In genomic region chr2:222708274-222708710, GRCh38 we compare ENCODE assay signal across 8 cellular contexts. TPM values are rescaled to one million over a fixed set of nuclear protein-coding genes. Genes with fewer than 3 reads are reported as not detected.
DNase-seq lines count a peak whose midpoint lies in the region; ATAC-seq, FAIRE-seq and TF ChIP-seq lines count a peak whose summit lies in the region.

No MANE protein-coding gene starts in this region.

- H3K4me1 ChIP-seq in thyroid gland = peaks cover 0 to 4% of the 10 kb centered on the region in 2 donors

- H3K36me3 ChIP-seq in thyroid gland = no peaks in the 10 kb centered on the region

- TF ChIP-seq CTCF in fibroblast of villous mesenchyme (IDR thresholded peaks at IDR 0.05; ENCODE audit: insufficient read depth, low read depth, low read length) (peak; percentile 92), omental fat pad (IDR thresholded peaks at IDR 0.05) (peak in 2 of 3 donors; percentile 51 to 70), thyroid gland (IDR thresholded peaks at IDR 0.05) (peak; percentile 85 to 97 (median 90))

- FAIRE-seq in G401.6 (lab: Jason Lieb, UNC) (peak; percentile 69), HTR-8/SVneo (lab: Jason Lieb, UNC) (no peak)

- no peak for TF ChIP-seq POLR2A in thyroid gland (IDR thresholded peaks at IDR 0.05)

- H3K27me3 ChIP-seq in thyroid gland = no peaks in the 10 kb centered on the region

- DNase-seq in HTR-8/SVneo (ENCODE audit: insufficient read length, low spot score) (peak; percentile 47), RPMI8226 (peak; percentile 57), fibroblast of villous mesenchyme (ENCODE audit: low read depth) (peak; percentile 81), omental fat pad (ENCODE audit: low spot score) (peak; percentile 92), thyroid gland (peak; percentile 76 to 82), NCI-H226 (no peak)
- peak; percentile 50 to 66 for DNase-seq in activated T-helper 1 cell treated with anti-CD3 and anti-CD28 coated beads, Interleukin-2, amount 50 U/mL, for 16 hours (ENCODE audit: low read depth in 1 of 2, low spot score in 1 of 2)

- intact Hi-C loops in thyroid gland (cut with DNase I) = loop anchor here (10.0 kb wide), 2 partner anchors 87 to 197 kb away; no protein-coding TSS in a partner anchor

- H3K27ac ChIP-seq in thyroid gland = no peak overlapping the region

- H3K4me3 ChIP-seq in fibroblast of villous mesenchyme (ENCODE audit: low read depth, low read length) (no peak overlapping the region), thyroid gland (replicated peaks in 1 of 3) (no peak overlapping the region)

- no peak for ATAC-seq in omental fat pad (ENCODE audit: low FRiP score)

- no peaks in the 10 kb centered on the region for H3K9me3 ChIP-seq in thyroid gland

- WGBS in thyroid gland, 2 donors = 21 to 22% methylated on average over 12 of the region's 12 CpGs

RNA-seq across cellular contexts. Expression of gene MOGAT1, which starts 36.8 kb away (rescaled TPM):
- total RNA-seq in fibroblast of villous mesenchyme (not detected in 2 replicates), omental fat pad (1 to 10 TPM in 1 of 4 donors, under 1 TPM in 1, not detected in 2; 0.95 to 2.4 TPM), thyroid gland (not detected)

RNA-seq across cellular contexts. Expression of gene FARSB, which starts 52.4 kb away (rescaled TPM):
- 18.0 and 25.9 TPM in 2 replicates for total RNA-seq in fibroblast of villous mesenchyme
- 10 to 100 TPM; 11.8 to 18.4 (median 14.8) TPM for total RNA-seq in omental fat pad
- total RNA-seq in thyroid gland = 10 to 100 TPM; 12.9 to 16.0 (median 13.8) TPM
